In genomic region chr11:125062196-125062930, GRCh38 we compare ENCODE assay signal across 8 cellular contexts. TPM values are rescaled to one million over a fixed set of nuclear protein-coding genes. Genes with fewer than 3 reads are reported as not detected.
DNase-seq lines count a peak whose midpoint lies in the region; ATAC-seq and TF ChIP-seq lines count a peak whose summit lies in the region.

No MANE protein-coding gene starts in this region.

- H3K9me3 Mint-ChIP-seq in CD14-positive monocyte, result no peaks in the 10 kb centered on the region

- dilution Hi-C loops in mammary epithelial cell (cut with HindIII; ENCODE audit: low sequenced_read_pairs), result no loop called here

- H3K56ac ChIP-seq in mesendoderm (ENCODE audit: low read length), result peak overlapping the region; percentile 87

- H3K27ac ChIP-seq in mammary epithelial cell (ENCODE audit: insufficient read depth, low read depth, low read length) (peak overlapping the region; percentile 69), mesendoderm (ENCODE audit: low read depth, low read length) (no peak overlapping the region)

- peaks cover 42% of the 10 kb centered on the region for H3K4me1 Mint-ChIP-seq in CD14-positive monocyte

- H2BK120ac ChIP-seq in mesendoderm (ENCODE audit: low read depth, low read length), result no peak overlapping the region

- WGBS in mammary epithelial cell (ENCODE audit: low coverage, missing lambda C conversion rate), result 79% methylated on average over 12 of the region's 19 CpGs
- WGBS in mesendoderm (ENCODE audit: extremely low coverage, insufficient coverage, low lambda C conversion rate), result no CpG with 5 or more reads among the region's 19 CpGs

- ATAC-seq in HG02884 (IDR thresholded peaks at IDR 0.05; ENCODE audit: unreplicated experiment), result peak; percentile 1
- no peak for ATAC-seq in HG03097 (IDR thresholded peaks at IDR 0.05; ENCODE audit: low FRiP score, unreplicated experiment)

- H3K4me3 ChIP-seq in mammary epithelial cell (replicated peaks in 1 of 3; ENCODE audit: insufficient read depth in 1 of 3, low read depth in 2 of 3, low read length in 3 of 3), result peak overlapping the region; percentile 59 to 75 (median 63)
- peak overlapping the region; percentile 50 for H3K4me3 ChIP-seq in mesendoderm (ENCODE audit: low read length)

- no peak overlapping the region for H3K18ac ChIP-seq in mesendoderm (ENCODE audit: low read length)

- no peaks in the 10 kb centered on the region for H3K36me3 ChIP-seq in mammary epithelial cell (ENCODE audit: insufficient read depth, low read length)
- no peaks in the 10 kb centered on the region for H3K36me3 ChIP-seq in mesendoderm (ENCODE audit: control insufficient read depth, insufficient read depth, low read length)

- peak overlapping the region; percentile 61 for H2AFZ ChIP-seq in mammary epithelial cell (ENCODE audit: low read depth, low read length)

- peaks cover 1 to 8% (median 5%) of the 10 kb centered on the region in 3 donors for H3K27me3 Mint-ChIP-seq in CD14-positive monocyte (ENCODE audit: low read depth in 3 of 3)

- H3K4me1 ChIP-seq in mammary epithelial cell (ENCODE audit: insufficient read depth, low read length), result peaks cover 8% of the 10 kb centered on the region
- H3K4me1 ChIP-seq in mesendoderm (ENCODE audit: control insufficient read depth, low read depth, low read length), result no peaks in the 10 kb centered on the region

- H4K5ac ChIP-seq in mesendoderm (ENCODE audit: low read length), result no peak overlapping the region

- TF ChIP-seq CTCF in CD14-positive monocyte (IDR thresholded peaks at IDR 0.05), result no peak
- no peak for TF ChIP-seq CTCF in mammary epithelial cell (conservative IDR thresholded peaks at IDR 0.05 in 1 of 2, IDR thresholded peaks at IDR 0.05 in 1 of 2; ENCODE audit: extremely low read depth in 1 of 2, insufficient read depth in 1 of 2, low read depth in 1 of 2, low read length in 2 of 2)

- no peak overlapping the region for H2BK5ac ChIP-seq in mesendoderm (ENCODE audit: low read length)

- H3K4me3 Mint-ChIP-seq in CD14-positive monocyte, result peak overlapping the region; percentile 86

- H4K8ac ChIP-seq in mesendoderm (ENCODE audit: low read depth, low read length), result no peak overlapping the region

- no peaks in the 10 kb centered on the region for H3K9me3 ChIP-seq in mammary epithelial cell (replicated peaks; ENCODE audit: insufficient read depth, low read length)

- H3K4ac ChIP-seq in mesendoderm (ENCODE audit: low read depth, low read length), result no peak overlapping the region

- H3K9ac ChIP-seq in mammary epithelial cell (ENCODE audit: insufficient read depth, low read length) (peak overlapping the region; percentile 7), mesendoderm (ENCODE audit: low read length) (peak overlapping the region; percentile 80)

- H3K27ac Mint-ChIP-seq in CD14-positive monocyte, result peak overlapping the region; percentile 89 to 97 (median 95)

- H2BK15ac ChIP-seq in mesendoderm (replicated peaks; ENCODE audit: low read depth), result no peak overlapping the region

- BruUV-seq in mammary epithelial cell (replicated peaks; lab: Mats Ljungman, UMichigan), result TSS peak; percentile 26

- DNase-seq in CD14-positive monocyte (ENCODE audit: low spot score) (no peak), mammary epithelial cell (no peak), mesendoderm (no peak), NOMO-1 treated with dmso at 0.1 percent for 144 hours (lab: John Stamatoyannopoulos, UW; ENCODE audit: unreplicated experiment) (no peak), cerebellar nuclear complex (lab: John Stamatoyannopoulos, UW) (no peak)
- DNase-seq in stimulated activated naive CD4-positive, alpha-beta T cell treated with Interleukin-2 at 50 U/mL for 16 hours (lab: John Stamatoyannopoulos, UW), result no peak

- H3K79me2 ChIP-seq in mammary epithelial cell (ENCODE audit: insufficient read depth, low read length) (peaks cover 31% of the 10 kb centered on the region), mesendoderm (ENCODE audit: control insufficient read depth, insufficient read depth, low read length) (no peaks in the 10 kb centered on the region)

- H3K23ac ChIP-seq in mesendoderm (ENCODE audit: low read length), result no peak overlapping the region

- H3K36me3 Mint-ChIP-seq in CD14-positive monocyte, result peaks cover 13 to 17% of the 10 kb centered on the region in 2 donors

- CTCF ChIA-PET in mammary epithelial cell (lab: Charles Lee; ENCODE audit: low non-redundant PET), result no interaction called here

- no peaks in the 10 kb centered on the region for H4K20me1 ChIP-seq in mammary epithelial cell (ENCODE audit: insufficient read depth, low read length)

- H3K27me3 ChIP-seq in mammary epithelial cell (ENCODE audit: insufficient read depth, low read length) (no peaks in the 10 kb centered on the region), mesendoderm (ENCODE audit: insufficient read depth, low read length, poor library complexity) (no peaks in the 10 kb centered on the region)

- intact Hi-C loops in CD14-positive monocyte (cut with micrococcal nuclease) (loop anchor here (5.0 to 10.0 kb wide), 3 partner anchors 50 to 108 kb away; partner anchors contain the start of genes CCDC15 (in 1 of the 2) and TMEM218 (in 1 of the 2)), mammary epithelial cell (cut with micrococcal nuclease) (loop anchor here (2.0 to 5.0 kb wide), 3 partner anchors 20 to 90 kb away; no protein-coding TSS in a partner anchor)

- in situ Hi-C loops in mammary epithelial cell (cut with MboI; ENCODE audit: low sequenced_read_pairs in 2 of 2), result no loop called here

- H3K79me1 ChIP-seq in mesendoderm (ENCODE audit: low read length), result no peaks in the 10 kb centered on the region

- H3K4me2 ChIP-seq in mammary epithelial cell (ENCODE audit: insufficient read depth, low read depth, low read length) (peak overlapping the region; percentile 83), mesendoderm (ENCODE audit: low read length) (peak overlapping the region; percentile 95)

- no peak overlapping the region for H2AK5ac ChIP-seq in mesendoderm (ENCODE audit: low read length)

RNA-seq across cellular contexts. Expression of gene SLC37A2, which starts 0.7 kb away (rescaled TPM):
- 10 to 100 TPM; 70.8 to 81.5 TPM for polyA plus RNA-seq in CD14-positive monocyte
- total RNA-seq in mammary epithelial cell, result 10 to 100 TPM; 34.8 to 85.5 TPM
- polyA plus RNA-seq in mammary epithelial cell, result 80.3 TPM
- polyA minus RNA-seq in mammary epithelial cell, result 76.7 TPM
- polyA plus RNA-seq in mesendoderm (2013, experiment 1 of 2), result 0.14 TPM
- polyA plus RNA-seq in mesendoderm (2013, experiment 2 of 2), result 0.21 TPM

RNA-seq across cellular contexts. Expression of gene TMEM218, which starts 49.1 kb away (rescaled TPM):
- polyA plus RNA-seq in CD14-positive monocyte (10 to 100 TPM; 55.7 to 57.7 TPM), mammary epithelial cell (25.6 TPM)
- total RNA-seq in mammary epithelial cell, result 10 to 100 TPM; 15.0 to 17.5 TPM
- polyA minus RNA-seq in mammary epithelial cell, result 0.31 TPM
- polyA plus RNA-seq in mesendoderm (2013, experiment 1 of 2), result 9.3 TPM
- polyA plus RNA-seq in mesendoderm (2013, experiment 2 of 2), result 9.7 TPM
